24 cellular contexts compared by ENCODE assay signal in genomic region chr4:184464759-184465454, GRCh38. TPM values are rescaled to one million over a fixed set of nuclear protein-coding genes. Genes with fewer than 3 reads are reported as not detected.
A peak's percentile ranks its signal among the peaks of the same experiment; 100 is the strongest.
DNase-seq lines count a peak whose midpoint lies in the region; ATAC-seq and TF ChIP-seq lines count a peak whose summit lies in the region.
"Had no signal": no experiment of that assay in that cellular context is flagged by ENCODE, and none has a peak within 500 bp of the region (broad histone marks: within the 10 kb centered on the region; RNA-seq: fewer than 3 reads in every experiment).

No MANE protein-coding gene starts in this region.

- no peak overlapping the region for H3K23ac ChIP-seq in trophoblast cell (ENCODE audit: low read length)

- no peak overlapping the region for H3K4me2 ChIP-seq in trophoblast cell (ENCODE audit: low read length)

- H2AFZ ChIP-seq in trophoblast cell (ENCODE audit: insufficient read depth, low read length, poor library complexity), result no peak overlapping the region

- H3K4me1 Mint-ChIP-seq in activated T-cell treated with anti-CD3 and anti-CD28 coated beads, Interleukin-2, amount 50 U/mL, for 24 hours (ENCODE audit: low read depth), result peaks cover 77% of the 10 kb centered on the region

- H4K12ac ChIP-seq in trophoblast cell (ENCODE audit: low read depth, low read length), result no peak overlapping the region

- no peak overlapping the region for H3K4me3 Mint-ChIP-seq in activated T-cell treated with anti-CD3 and anti-CD28 coated beads, Interleukin-2, amount 50 U/mL, for 24 hours

- TF ChIP-seq POLR2A in heart left ventricle (IDR thresholded peaks at IDR 0.05) (no peak), adrenal gland (IDR thresholded peaks at IDR 0.05) (no peak)

- H3K27me3 Mint-ChIP-seq in activated T-cell treated with anti-CD3 and anti-CD28 coated beads, Interleukin-2, amount 50 U/mL, for 24 hours, result no peaks in the 10 kb centered on the region

- no peak overlapping the region for H2BK120ac ChIP-seq in trophoblast cell (ENCODE audit: insufficient read depth, low read length, poor library complexity)

- TF ChIP-seq CTCF in heart left ventricle (IDR thresholded peaks at IDR 0.05), result no peak
- TF ChIP-seq CTCF in adrenal gland (IDR thresholded peaks at IDR 0.05), result no peak

- peak in 3 of 4 donors; percentile 19 to 49 (median 36) for ATAC-seq in heart left ventricle

- H3K4ac ChIP-seq in trophoblast cell (ENCODE audit: low read depth, low read length), result no peak overlapping the region

- H3K4me1 ChIP-seq in heart left ventricle (peaks cover 4 to 84% (median 66%) of the 10 kb centered on the region in 12 donors), trophoblast cell (ENCODE audit: control insufficient read depth in 1 of 2, insufficient read depth in 2 of 2, low read length in 2 of 2) (no peaks in the 10 kb centered on the region), adrenal gland (replicated peaks in 1 of 2) (peaks cover 17 to 41% of the 10 kb centered on the region in 2 donors)

- peak overlapping the region; percentile 60 for H3K27ac Mint-ChIP-seq in activated T-cell treated with anti-CD3 and anti-CD28 coated beads, Interleukin-2, amount 50 U/mL, for 24 hours
- H3K27ac Mint-ChIP-seq: activated T-helper 2 cell treated with anti-CD3 and anti-CD28 coated beads, Interferon-gamma antibody, Interleukin-2, Interleukin-4, amounts not matched to agents 10 μg/mL and 5 μg/mL and 100 μg/mL, durations not matched to agents 14 hours and 24 hours and 36 hours had no signal

- no peaks in the 10 kb centered on the region for H3K79me1 ChIP-seq in trophoblast cell (ENCODE audit: low read length)

- H3K14ac ChIP-seq in trophoblast cell (ENCODE audit: low read length), result no peak overlapping the region

- H3K36me3 ChIP-seq in heart left ventricle, result peaks cover 0 to 28% (median 0%) of the 10 kb centered on the region in 9 donors
- no peaks in the 10 kb centered on the region for H3K36me3 ChIP-seq in trophoblast cell (ENCODE audit: control insufficient read depth in 1 of 2, insufficient read depth in 2 of 2, low read length in 2 of 2)
- H3K36me3 ChIP-seq in adrenal gland (replicated peaks in 1 of 2), result no peaks in the 10 kb centered on the region

- no peak overlapping the region for H2AK5ac ChIP-seq in trophoblast cell (ENCODE audit: low read length)

- no peaks in the 10 kb centered on the region for H3K9me3 ChIP-seq in heart left ventricle
- no peaks in the 10 kb centered on the region for H3K9me3 ChIP-seq in trophoblast cell (ENCODE audit: insufficient read depth, low read depth, low read length)
- no peaks in the 10 kb centered on the region for H3K9me3 ChIP-seq in adrenal gland (replicated peaks in 1 of 3)
- H3K9me3 ChIP-seq: heart right ventricle, spleen, stomach, tibial nerve had no signal

- H3K27ac ChIP-seq in heart left ventricle (peak overlapping the region in 2 of 12 donors; percentile 5 to 18), trophoblast cell (ENCODE audit: low read depth, low read length) (no peak overlapping the region), adrenal gland (no peak overlapping the region)
- H3K27ac ChIP-seq: stomach had no signal

- 63 to 74% (median 70%) methylated on average over 5 of the region's 5 CpGs for WGBS in heart left ventricle, 4 donors
- no CpG with 5 or more reads among the region's 5 CpGs for WGBS in trophoblast cell (ENCODE audit: extremely low coverage, insufficient coverage, insufficient read length)
- 72 to 78% (median 76%) methylated on average over 5 of the region's 5 CpGs for WGBS in adrenal gland, 4 donors

- H2BK5ac ChIP-seq in trophoblast cell (ENCODE audit: low read depth, low read length, poor library complexity), result no peak overlapping the region

- no peak overlapping the region for H3K9ac ChIP-seq in trophoblast cell (ENCODE audit: low read length)

- H2BK12ac ChIP-seq in trophoblast cell (ENCODE audit: low read length), result no peak overlapping the region

- peaks cover 29% of the 10 kb centered on the region for H3K36me3 Mint-ChIP-seq in activated T-cell treated with anti-CD3 and anti-CD28 coated beads, Interleukin-2, amount 50 U/mL, for 24 hours (ENCODE audit: low read depth)

- no peaks in the 10 kb centered on the region for H3K9me3 Mint-ChIP-seq in activated T-cell treated with anti-CD3 and anti-CD28 coated beads, Interleukin-2, amount 50 U/mL, for 24 hours
- H3K9me3 Mint-ChIP-seq: activated T-helper 2 cell treated with anti-CD3 and anti-CD28 coated beads, Interferon-gamma antibody, Interleukin-2, Interleukin-4, amounts not matched to agents 10 μg/mL and 5 μg/mL and 100 μg/mL, durations not matched to agents 14 hours and 24 hours and 36 hours had no signal

- intact Hi-C loops in heart left ventricle (cut with DNase I) (loop anchor here in 1 of 10 donors (5.0 to 10.0 kb wide), 2 partner anchors 53 to 180 kb away; partner anchors contain the start of genes CASP3 and PRIMPOL), adrenal gland (cut with DNase I) (loop anchor here in 1 of 2 donors (10.0 kb wide), 1 partner anchor 50 kb away; no protein-coding TSS in a partner anchor)

- no peaks in the 10 kb centered on the region for H3K79me2 ChIP-seq in trophoblast cell (ENCODE audit: control insufficient read depth, insufficient read depth, low read length, poor library complexity)

- H3K18ac ChIP-seq in trophoblast cell (ENCODE audit: low read length), result peak overlapping the region; percentile 64

- DNase-seq in activated T-cell treated with anti-CD3 and anti-CD28 coated beads, Interleukin-2, amount 50 U/mL, for 24 hours, result no peak
- no peak for DNase-seq in activated T-cell treated with anti-CD3 and anti-CD28 coated beads for 4 hours
- DNase-seq in MV-4-11 (lab: John Stamatoyannopoulos, UW), result peak; percentile 14
- DNase-seq in heart left ventricle, result no peak
- DNase-seq in trophoblast cell, result no peak
- DNase-seq in adrenal gland, result no peak
- DNase-seq in amygdala (lab: John Stamatoyannopoulos, UW), result no peak
- no peak for DNase-seq in stimulated activated CD4-positive, alpha-beta T cell treated with anti-CD3 and anti-CD28 coated beads, Interleukin-2, amount 100 ng/mL, for 24 hours
- DNase-seq: 8988T; activated CD4-positive, alpha-beta T cell treated with anti-CD3 and anti-CD28 coated beads for 48 hours; AML-193; Calu3; dermis blood vessel endothelial cell; heart right ventricle; Karpas-422; NCI-H187; NCI-H2227 treated with DMSO at 0.1 percent for 48 hours; NCI-H774; OCI-M1; spleen; stimulated activated CD4-positive, alpha-beta T cell treated with anti-CD3 and anti-CD28 coated beads, Interleukin-4, amount 100 ng/mL, for 24 hours; stomach had no signal

- no peak overlapping the region for H4K91ac ChIP-seq in trophoblast cell (ENCODE audit: low read depth, low read length)

- H3K4me3 ChIP-seq in heart left ventricle, result no peak overlapping the region
- no peak overlapping the region for H3K4me3 ChIP-seq in trophoblast cell (ENCODE audit: low read depth, low read length)
- no peak overlapping the region for H3K4me3 ChIP-seq in adrenal gland
- H3K4me3 ChIP-seq: heart right ventricle, spleen, stomach, tibial nerve had no signal

- no peak overlapping the region for H4K8ac ChIP-seq in trophoblast cell (ENCODE audit: low read depth, low read length)

- H3K27me3 ChIP-seq in heart left ventricle, result no peaks in the 10 kb centered on the region
- H3K27me3 ChIP-seq in trophoblast cell (ENCODE audit: insufficient read depth, low read length), result no peaks in the 10 kb centered on the region
- no peaks in the 10 kb centered on the region for H3K27me3 ChIP-seq in adrenal gland
- H3K27me3 ChIP-seq: heart right ventricle, spleen, stomach, tibial nerve had no signal

RNA-seq across cellular contexts. Expression of gene IRF2, which starts 9.4 kb away (rescaled TPM):
- total RNA-seq in heart left ventricle, result 10 to 100 TPM; 21.7 to 47.2 (median 28.7) TPM
- 10 to 100 TPM; 11.5 to 12.0 TPM for polyA plus RNA-seq in heart left ventricle
- polyA plus RNA-seq in trophoblast cell (2013), result 5.7 and 5.9 TPM in 2 replicates
- total RNA-seq in adrenal gland, result 10 to 100 TPM; 35.4 to 93.1 (median 58.3) TPM
- 10 to 100 TPM; 19.0 to 69.7 (median 20.0) TPM for polyA plus RNA-seq in adrenal gland
